10 cellular contexts compared by ENCODE assay signal in genomic region chr10:69090687-69091450, GRCh38. TPM values are rescaled to one million over a fixed set of nuclear protein-coding genes. Genes with fewer than 3 reads are reported as not detected.
A peak's percentile ranks its signal among the peaks of the same experiment; 100 is the strongest.
DNase-seq lines count a peak whose midpoint lies in the region; ATAC-seq and TF ChIP-seq lines count a peak whose summit lies in the region.
"Had no signal": no experiment of that assay in that cellular context is flagged by ENCODE, and none has a peak within 500 bp of the region (broad histone marks: within the 10 kb centered on the region; RNA-seq: fewer than 3 reads in every experiment).

No MANE protein-coding gene starts in this region.

- H3K4me1 Mint-ChIP-seq in activated naive CD8-positive, alpha-beta T cell treated with anti-CD3 and anti-CD28 coated beads, Interleukin-2, amount 50 U/mL, for 24 hours: peaks cover 77% of the 10 kb centered on the region
- H3K4me1 Mint-ChIP-seq in endothelial cell (ENCODE audit: unreplicated experiment): peaks cover 15% of the 10 kb centered on the region

- H3K9me3 Mint-ChIP-seq in activated naive CD8-positive, alpha-beta T cell treated with anti-CD3 and anti-CD28 coated beads, Interleukin-2, amount 50 U/mL, for 24 hours: no peaks in the 10 kb centered on the region
- no peaks in the 10 kb centered on the region for H3K9me3 Mint-ChIP-seq in endothelial cell (ENCODE audit: unreplicated experiment)

- H3K27ac Mint-ChIP-seq in activated naive CD8-positive, alpha-beta T cell treated with anti-CD3 and anti-CD28 coated beads, Interleukin-2, amount 50 U/mL, for 24 hours: peak overlapping the region; percentile 96
- H3K27ac Mint-ChIP-seq in endothelial cell (ENCODE audit: unreplicated experiment): no peak overlapping the region

- H3K27ac ChIP-seq in heart right ventricle (peak overlapping the region in 8 of 10 donors; percentile 26 to 98 (median 88)), lower lobe of right lung (peak overlapping the region; percentile 89), upper lobe of right lung (peak overlapping the region; percentile 95)

- DNase-seq in heart right ventricle (no peak), left cardiac atrium (no peak), lower lobe of right lung (no peak), upper lobe of right lung (no peak), H7 (no peak), endothelial cell (ENCODE audit: low spot score) (no peak)
- DNase-seq in activated naive CD8-positive, alpha-beta T cell treated with anti-CD3 and anti-CD28 coated beads, Interleukin-2, amount 50 U/mL, for 24 hours: no peak
- DNase-seq in stimulated activated CD4-positive, alpha-beta T cell treated with anti-CD3 and anti-CD28 coated beads, Interleukin-1b, Interleukin-23, amount 100 ng/mL, for 48 hours: no peak
- DNase-seq: NCI-H187 treated with DMSO at 0.1 percent for 48 hours had no signal

- peak overlapping the region; percentile 92 for H3K4me3 Mint-ChIP-seq in activated naive CD8-positive, alpha-beta T cell treated with anti-CD3 and anti-CD28 coated beads, Interleukin-2, amount 50 U/mL, for 24 hours
- H3K4me3 Mint-ChIP-seq in endothelial cell (ENCODE audit: unreplicated experiment): no peak overlapping the region

- intact Hi-C loops in heart right ventricle (cut with DNase I) (loop anchor here in 7 of 10 donors (5.0 kb wide), 5 partner anchors 34 to 104 kb away; partner anchors contain the start of gene KIFBP (in 1 of the 7)), left cardiac atrium (cut with DNase I) (loop anchor here (5.0 to 10.0 kb wide), 3 partner anchors 39 to 86 kb away; no protein-coding TSS in a partner anchor), lower lobe of right lung (cut with DNase I) (loop anchor here (10.0 kb wide), 1 partner anchor 86 kb away; no protein-coding TSS in a partner anchor), upper lobe of right lung (cut with DNase I) (loop anchor here (5.0 kb wide), 1 partner anchor 84 kb away; no protein-coding TSS in a partner anchor)

- H3K9me3 ChIP-seq in heart right ventricle (no peaks in the 10 kb centered on the region), lower lobe of right lung (no peaks in the 10 kb centered on the region), upper lobe of right lung (no peaks in the 10 kb centered on the region)

- no peaks in the 10 kb centered on the region for H3K27me3 Mint-ChIP-seq in activated naive CD8-positive, alpha-beta T cell treated with anti-CD3 and anti-CD28 coated beads, Interleukin-2, amount 50 U/mL, for 24 hours
- peaks cover 2% of the 10 kb centered on the region for H3K27me3 Mint-ChIP-seq in endothelial cell (ENCODE audit: unreplicated experiment)

- no peak for TF ChIP-seq CTCF in heart right ventricle (IDR thresholded peaks at IDR 0.05)
- no peak for TF ChIP-seq CTCF in lower lobe of right lung (IDR thresholded peaks at IDR 0.05)
- TF ChIP-seq CTCF in upper lobe of right lung (IDR thresholded peaks at IDR 0.05): no peak
- TF ChIP-seq CTCF in endothelial cell (IDR thresholded peaks at IDR 0.05; ENCODE audit: unreplicated experiment): no peak

- no peak for ATAC-seq in heart right ventricle
- no peak for ATAC-seq in left cardiac atrium
- no peak for ATAC-seq in activated naive CD8-positive, alpha-beta T cell treated with anti-CD3 and anti-CD28 coated beads, Interleukin-2, amount 50 U/mL, for 24 hours
- ATAC-seq in lower lobe of right lung: no peak
- no peak for ATAC-seq in upper lobe of right lung
- ATAC-seq: left lobe of liver had no signal

- no peaks in the 10 kb centered on the region for H3K27me3 ChIP-seq in heart right ventricle
- no peaks in the 10 kb centered on the region for H3K27me3 ChIP-seq in lower lobe of right lung (ENCODE audit: low read depth)
- no peaks in the 10 kb centered on the region for H3K27me3 ChIP-seq in upper lobe of right lung
- H3K27me3 ChIP-seq in H7 (ENCODE audit: control insufficient read depth, insufficient read depth, low read length): no peaks in the 10 kb centered on the region

- peaks cover 62% of the 10 kb centered on the region for H3K36me3 Mint-ChIP-seq in activated naive CD8-positive, alpha-beta T cell treated with anti-CD3 and anti-CD28 coated beads, Interleukin-2, amount 50 U/mL, for 24 hours (ENCODE audit: low read depth)
- H3K36me3 Mint-ChIP-seq in endothelial cell (ENCODE audit: low read depth, unreplicated experiment): no peaks in the 10 kb centered on the region

- 51 to 69% methylated on average over 5 of the region's 5 CpGs for WGBS in heart right ventricle, 2 donors

- peak overlapping the region in 9 of 10 donors; percentile 40 to 71 (median 53) for H3K4me3 ChIP-seq in heart right ventricle
- peak overlapping the region; percentile 57 for H3K4me3 ChIP-seq in lower lobe of right lung
- H3K4me3 ChIP-seq in upper lobe of right lung: peak overlapping the region; percentile 58
- H3K4me3 ChIP-seq in H7 (ENCODE audit: insufficient read depth, low read depth, low read length): no peak overlapping the region

- peaks cover 0 to 26% (median 0%) of the 10 kb centered on the region in 9 donors for H3K36me3 ChIP-seq in heart right ventricle
- H3K36me3 ChIP-seq in lower lobe of right lung: no peaks in the 10 kb centered on the region
- H3K36me3 ChIP-seq in upper lobe of right lung: no peaks in the 10 kb centered on the region
- H3K36me3 ChIP-seq in H7 (replicated peaks; ENCODE audit: control insufficient read depth, insufficient read depth, low read length): no peaks in the 10 kb centered on the region

- H3K4me1 ChIP-seq in heart right ventricle: peaks cover 0 to 78% (median 14%) of the 10 kb centered on the region in 9 donors
- H3K4me1 ChIP-seq in lower lobe of right lung: peaks cover 56% of the 10 kb centered on the region
- peaks cover 22% of the 10 kb centered on the region for H3K4me1 ChIP-seq in upper lobe of right lung

RNA-seq across cellular contexts. Expression of gene SRGN, which starts 3.0 kb away (rescaled TPM):
- 100 to 1,000 TPM in 1 of 10 donors, 10 to 100 TPM in 9; 30.0 to 156 (median 51.8) TPM for total RNA-seq in heart right ventricle
- 10 to 100 TPM; 23.1 to 99.2 TPM for polyA plus RNA-seq in heart right ventricle
- 100 to 1,000 TPM in 1 of 2 donors, 10 to 100 TPM in 1; 89.7 to 121 TPM for total RNA-seq in left cardiac atrium
- total RNA-seq in lower lobe of right lung: 232 TPM
- 225 TPM for total RNA-seq in upper lobe of right lung
- not detected in 2 replicates for total RNA-seq in H7 (2014; rRNA removed; shearing (Covaris generic))
- total RNA-seq in endothelial cell (ENCODE audit: unreplicated experiment): 4.7 TPM

RNA-seq across cellular contexts. Expression of gene VPS26A, which starts 33.1 kb away (rescaled TPM):
- 10 to 100 TPM; 30.0 to 43.8 (median 35.2) TPM for total RNA-seq in heart right ventricle
- 10 to 100 TPM; 15.9 to 20.0 TPM for polyA plus RNA-seq in heart right ventricle
- total RNA-seq in left cardiac atrium: 10 to 100 TPM; 33.2 to 35.7 TPM
- total RNA-seq in lower lobe of right lung: 51.2 TPM
- total RNA-seq in upper lobe of right lung: 51.5 TPM
- 12.4 and 14.9 TPM in 2 replicates for total RNA-seq in H7 (2014; rRNA removed; shearing (Covaris generic))
- 56.2 TPM for total RNA-seq in endothelial cell (ENCODE audit: unreplicated experiment)
